22 cellular contexts compared by ENCODE assay signal in genomic region chr4:94504545-94504944, GRCh38. TPM values are rescaled to one million over a fixed set of nuclear protein-coding genes. Genes with fewer than 3 reads are reported as not detected.
A peak's percentile ranks its signal among the peaks of the same experiment; 100 is the strongest.
DNase-seq lines count a peak whose midpoint lies in the region; ATAC-seq and TF ChIP-seq lines count a peak whose summit lies in the region.
"Had no signal": no experiment of that assay in that cellular context is flagged by ENCODE, and none has a peak within 500 bp of the region (broad histone marks: within the 10 kb centered on the region; RNA-seq: fewer than 3 reads in every experiment).

No MANE protein-coding gene starts in this region.

- ATAC-seq in left ventricle myocardium superior, result no peak
- ATAC-seq in GM19455 (IDR thresholded peaks at IDR 0.05; ENCODE audit: unreplicated experiment), result no peak
- ATAC-seq: activated CD8-positive, alpha-beta T cell treated with anti-CD3 and anti-CD28 coated beads, Interleukin-2, amount 10 ng/mL, durations not matched to agents 7 days and 5 days; naive thymus-derived CD4-positive, alpha-beta T cell; stimulated activated effector memory CD8-positive, alpha-beta T cell treated with anti-CD3 and anti-CD28 coated beads, Interleukin-12 subunit alpha, Interleukin-12 subunit beta, amount 100 ng/mL, for 72 hours; WTC11 had no signal

- peaks cover 49% of the 10 kb centered on the region for H3K4me1 ChIP-seq in cardiac muscle cell (ENCODE audit: low read depth)
- peaks cover 51% of the 10 kb centered on the region for H3K4me1 ChIP-seq in adipocyte (ENCODE audit: control insufficient read depth, insufficient read depth, low read length)

- H3K9ac ChIP-seq in adipocyte (ENCODE audit: low read length), result peak overlapping the region; percentile 71

- DNase-seq in cardiac muscle cell (ENCODE audit: low read depth in 1 of 2, low spot score in 1 of 2) (peak in 1 of 2 donors; percentile 33), left ventricle myocardium superior (no peak), adipocyte (ENCODE audit: low read depth) (peak; percentile 88), foreskin fibroblast (peak; percentile 58 to 76), NCI-H510A treated with DMSO at 0.1 percent for 48 hours (lab: John Stamatoyannopoulos, UW) (no peak), COLO668 (lab: John Stamatoyannopoulos, UW; ENCODE audit: unreplicated experiment) (no peak), NAMALWA (ENCODE audit: low spot score) (no peak)
- DNase-seq: activated CD8-positive, alpha-beta T cell treated with anti-CD3 and anti-CD28 coated beads, Interleukin-2, amount 10 ng/mL, durations not matched to agents 7 days and 5 days; activated naive CD8-positive, alpha-beta T cell treated with anti-CD3 and anti-CD28 coated beads, Interleukin-2, amount 10 ng/mL, durations not matched to agents 7 days and 5 days; CD4-positive, alpha-beta T cell; DMS79; glutamatergic neuron; mammary epithelial cell; naive thymus-derived CD4-positive, alpha-beta T cell; NCI-H1092; NCI-H82; posterior cingulate gyrus; stimulated activated CD4-positive, alpha-beta T cell treated with anti-CD3 and anti-CD28 coated beads, Interleukin-12 subunit alpha, Interleukin-12 subunit beta, amount 100 ng/mL, for 4 hours had no signal

- intact Hi-C loops in left ventricle myocardium superior (cut with micrococcal nuclease), result no loop called here

- H3K36me3 ChIP-seq in cardiac muscle cell (peaks cover 14% of the 10 kb centered on the region), adipocyte (ENCODE audit: control insufficient read depth, insufficient read depth, low read length, severe bottlenecking) (no peaks in the 10 kb centered on the region)

- H3K27ac ChIP-seq in cardiac muscle cell, result peak overlapping the region; percentile 37
- H3K27ac ChIP-seq: 22Rv1 had no signal

- no peak overlapping the region for H3K4me3 ChIP-seq in cardiac muscle cell
- no peak overlapping the region for H3K4me3 ChIP-seq in adipocyte (ENCODE audit: low read length)
- no peak overlapping the region for H3K4me3 ChIP-seq in foreskin fibroblast (ENCODE audit: low read depth in 1 of 2, low read length in 2 of 2)

- TF ChIP-seq CTCF in cardiac muscle cell (IDR thresholded peaks at IDR 0.05; ENCODE audit: low read depth, low read length), result no peak
- no peak for TF ChIP-seq CTCF in foreskin fibroblast (IDR thresholded peaks at IDR 0.05; ENCODE audit: low read depth, low read length)

- no peaks in the 10 kb centered on the region for H3K27me3 ChIP-seq in cardiac muscle cell
- H3K27me3 ChIP-seq in adipocyte (replicated peaks; ENCODE audit: control insufficient read depth, insufficient read depth, low read length), result no peaks in the 10 kb centered on the region

- H3K9me3 ChIP-seq in cardiac muscle cell (ENCODE audit: low read depth), result no peaks in the 10 kb centered on the region
- no peaks in the 10 kb centered on the region for H3K9me3 ChIP-seq in adipocyte (ENCODE audit: control insufficient read depth, low read length)

RNA-seq across cellular contexts. Expression of gene PDLIM5, which starts 52.8 kb away (rescaled TPM):
- total RNA-seq in cardiac muscle cell (426 and 434 TPM in 2 replicates), left ventricle myocardium superior (1,169 TPM)
- 446 and 541 TPM in 2 replicates for polyA plus RNA-seq in cardiac muscle cell

Comparison
In these comparisons a context has a peak if more than half of its experiments do, and no peak if none do; other contexts are left out.
1. DNase-seq: peak in adipocyte (single experiment) and foreskin fibroblast (2 of 2); none in left ventricle myocardium superior (single experiment), NCI-H510A treated with DMSO at 0.1 percent for 48 hours (single experiment), COLO668 (single experiment) and NAMALWA (single experiment).